ENCODE assay signal across 8 cellular contexts in the genomic region with DNA sequence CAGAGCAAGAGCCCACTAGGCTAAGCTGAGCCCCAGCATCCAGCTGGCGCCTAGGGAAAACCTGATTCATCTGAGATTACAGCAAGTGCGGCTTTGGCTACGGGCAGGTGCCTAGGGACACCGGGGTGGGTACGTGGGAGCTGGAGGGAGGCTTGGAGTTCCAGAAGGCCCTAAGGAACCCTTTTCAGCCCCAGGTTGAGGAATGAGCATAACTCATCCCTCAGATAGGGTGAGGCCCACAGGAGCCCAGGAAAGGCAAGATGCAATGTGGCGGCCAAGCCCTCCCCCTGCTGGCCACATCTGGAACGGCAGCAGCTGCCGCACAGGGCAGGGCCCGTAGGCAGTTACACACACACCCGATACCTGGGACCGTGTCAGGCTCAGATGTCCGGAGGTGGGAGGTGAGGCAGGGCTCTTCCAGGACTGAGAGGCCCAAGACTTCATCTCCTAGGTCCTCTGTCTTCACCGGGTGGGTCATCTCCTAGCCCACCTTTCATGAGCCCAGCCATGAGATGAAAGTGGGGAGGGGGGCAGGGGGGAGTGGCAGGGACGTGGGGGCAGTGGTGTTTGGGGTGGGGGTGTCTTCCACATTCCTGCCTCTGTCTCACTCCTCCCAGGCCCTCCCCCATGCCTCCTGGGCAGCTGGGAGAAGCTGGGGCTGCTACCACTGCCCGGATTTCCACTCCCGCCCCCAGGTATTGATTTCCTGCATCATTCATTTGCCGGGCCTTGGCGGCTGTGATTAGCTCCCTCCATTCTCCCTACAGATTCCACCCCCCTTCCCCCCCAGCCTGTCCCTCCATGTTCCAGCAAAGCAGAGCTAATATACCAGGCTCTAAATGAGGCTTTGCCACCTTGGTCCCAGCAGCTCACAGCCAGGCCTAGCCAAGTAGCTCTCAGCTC. TPM values are rescaled to one million over a fixed set of nuclear protein-coding genes. Genes with fewer than 3 reads are reported as not detected.
DNase-seq lines count a peak whose midpoint lies in the region; ATAC-seq and TF ChIP-seq lines count a peak whose summit lies in the region.

No MANE protein-coding gene starts in this region.

- no TSS peak for BruUV-seq in MCF 10A (replicated peaks; lab: Mats Ljungman, UMichigan)

- CTCF ChIA-PET in BJ (lab: Yijun Ruan, JAX) (interaction anchor here (0.5 to 4.0 kb wide), 59 partner anchors 9 to 975 kb away, joined by 3 to 32 read pairs (median 4); no protein-coding TSS in a partner anchor), MCF 10A (lab: Yijun Ruan, JAX) (interaction anchor here (0.5 to 3.5 kb wide), 46 partner anchors 9 to 1688 kb away, joined by 3 to 19 read pairs (median 3); partner anchors contain the start of gene CMTR1)

- no peak for DNase-seq in BJ (ENCODE audit: low read depth)
- DNase-seq in NCI-H1694 (lab: John Stamatoyannopoulos, UW) = peak; percentile 60
- DNase-seq in WERI-Rb-1 = peak; percentile 92
- DNase-seq in MCF 10A (ENCODE audit: unreplicated experiment) = peak; percentile 69
- DNase-seq in iris pigment epithelial cell (ENCODE audit: low read depth) = peak; percentile 50
- peak; percentile 62 to 74 (median 70) for DNase-seq in stimulated activated CD4-positive, alpha-beta T cell treated with anti-CD3 and anti-CD28 coated beads, Interleukin-1b, Interleukin-23, amount 100 ng/mL, for 24 hours (ENCODE audit: low read depth in 4 of 4, low spot score in 1 of 4)

- H3K27ac ChIP-seq in WERI-Rb-1 = peak overlapping the region; percentile 76

- no peaks in the 10 kb centered on the region for H3K36me3 ChIP-seq in BJ (ENCODE audit: control insufficient read depth, insufficient read depth, low read length)
- H3K36me3 ChIP-seq in WERI-Rb-1 = peaks cover 6% of the 10 kb centered on the region; the same call in 1 of the 2 replicates

- no peak overlapping the region for H3K27ac Mint-ChIP-seq in MCF 10A (ENCODE audit: low read depth, unreplicated experiment)

- no peaks in the 10 kb centered on the region for H3K4me1 Mint-ChIP-seq in MCF 10A (ENCODE audit: insufficient read depth, unreplicated experiment)

- no peaks in the 10 kb centered on the region for H3K9me3 ChIP-seq in WERI-Rb-1 (ENCODE audit: severe bottlenecking)

- POLR2A ChIA-PET in BJ (lab: Charles Lee) = no interaction called here
- POLR2A ChIA-PET in MCF 10A (lab: Yijun Ruan, JAX) = interaction anchor here (0.6 to 1.0 kb wide), 2 partner anchors 20 to 259 kb away, joined by 3 read pairs; partner anchors contain the start of gene CMTR1

- H3K27me3 Mint-ChIP-seq in MCF 10A (ENCODE audit: insufficient read depth, unreplicated experiment) = peaks cover 48% of the 10 kb centered on the region

- H3K27me3 ChIP-seq in BJ (ENCODE audit: control insufficient read depth, insufficient read depth, low read length) (peaks cover 5% of the 10 kb centered on the region), WERI-Rb-1 (ENCODE audit: insufficient read depth, low read depth, severe bottlenecking) (peaks cover 6% of the 10 kb centered on the region)

- H3K36me3 Mint-ChIP-seq in MCF 10A (ENCODE audit: insufficient read depth, unreplicated experiment) = no peaks in the 10 kb centered on the region

- no peaks in the 10 kb centered on the region for H3K9me3 Mint-ChIP-seq in MCF 10A (ENCODE audit: unreplicated experiment)

- ATAC-seq in GM21423 (IDR thresholded peaks at IDR 0.05; ENCODE audit: unreplicated experiment) = peak; percentile 38
- no peak for ATAC-seq in GM18868 (IDR thresholded peaks at IDR 0.05; ENCODE audit: unreplicated experiment)

- no peak overlapping the region for H3K4me3 Mint-ChIP-seq in MCF 10A (ENCODE audit: unreplicated experiment)

- H3K4me3 ChIP-seq in BJ (ENCODE audit: low read depth, low read length) (no peak overlapping the region), WERI-Rb-1 (ENCODE audit: low read depth, low read length) (no peak overlapping the region)

- TF ChIP-seq CTCF in BJ (IDR thresholded peaks at IDR 0.05; ENCODE audit: insufficient read depth, low read depth, low read length) (peak; percentile 98), WERI-Rb-1 (IDR thresholded peaks at IDR 0.05; ENCODE audit: low read depth, low read length) (peak; percentile 99), MCF 10A (IDR thresholded peaks at IDR 0.05; ENCODE audit: unreplicated experiment) (peak; percentile 99)

- intact Hi-C loops in MCF 10A (cut with micrococcal nuclease) = loop anchor here (1.0 to 2.0 kb wide), 7 partner anchors 84 to 803 kb away; no protein-coding TSS in a partner anchor

RNA-seq across cellular contexts. Expression of gene MDGA1, which starts 5.5 kb away (rescaled TPM):
- polyA plus RNA-seq in BJ (2011; rRNA removed) = 1.5 and 2.9 TPM in 2 replicates
- polyA minus RNA-seq in BJ (2011; rRNA and poly(A)+ RNA removed) = 3.1 and 4.5 TPM in 2 replicates
- 0.05 TPM in 1 of 2 replicates, not detected in the other for total RNA-seq in MCF 10A (2022)
